22 cellular contexts compared by ENCODE assay signal in the genomic region with DNA sequence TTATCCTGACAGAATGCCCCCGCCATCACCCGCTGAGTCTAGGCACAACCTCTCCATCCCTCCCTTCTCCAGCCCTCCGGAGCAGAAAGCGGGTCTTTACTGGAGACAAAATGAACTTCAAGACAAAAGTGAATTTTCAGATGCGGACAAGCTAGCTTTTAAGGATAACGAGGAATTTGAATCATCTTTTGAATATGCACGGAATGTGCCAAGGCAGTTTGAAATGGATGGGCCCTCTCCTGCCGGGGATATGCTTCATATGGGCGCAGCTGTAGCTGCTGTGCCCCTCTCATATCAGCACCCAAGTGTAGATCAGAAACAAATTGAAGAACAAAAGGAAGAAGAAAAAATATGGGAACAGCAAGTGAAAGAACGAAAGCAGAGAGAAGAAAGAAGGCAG.
"Had no signal": no experiment of that assay in that cellular context is flagged by ENCODE, and none has a peak within 500 bp of the region (broad histone marks: within the 10 kb centered on the region; RNA-seq: fewer than 3 reads in every experiment).

No MANE protein-coding gene starts in this region.

- FAIRE-seq: frontal cortex, islet of Langerhans, urothelium cell line had no signal

- H3K4me1 ChIP-seq: psoas muscle, right lobe of liver had no signal

- ATAC-seq: heart right ventricle; psoas muscle; right lobe of liver; stimulated activated naive B cell treated with anti-CD40 and anti-IgM and Interleukin-4, amounts not matched to agents 10 μg/mL and 1 μg/mL and 100 μg/mL, for 72 hours had no signal

- H3K4me3 Mint-ChIP-seq: endodermal cell; naive B cell; nephron; stimulated activated naive B cell treated with anti-CD40 and anti-IgM and Interleukin-4, amounts not matched to agents 10 μg/mL and 1 μg/mL and 100 μg/mL, for 72 hours; type B pancreatic cell had no signal

- DNase-seq: effector CD4-positive, alpha-beta T cell; endodermal cell; heart right ventricle; hypothalamus; kidney glomerular epithelial cell; mammary epithelial cell; midbrain; naive B cell; psoas muscle; retina; right lobe of liver; spleen; stimulated activated CD4-positive, alpha-beta T cell treated with anti-CD3 and anti-CD28 coated beads, Interleukin-15, amount 100 ng/mL, for 24 hours; stimulated activated CD4-positive, alpha-beta T cell treated with anti-CD3 and anti-CD28 coated beads, Interleukin-1b, Interleukin-23, amount 100 ng/mL, for 48 hours; stimulated activated CD4-positive, alpha-beta T cell treated with anti-CD3 and anti-CD28 coated beads, Interleukin-4, amount 100 ng/mL, for 4 hours; stimulated activated naive B cell treated with anti-CD40 and anti-IgM and Interleukin-4, amounts not matched to agents 10 μg/mL and 1 μg/mL and 100 μg/mL, for 72 hours had no signal

- H3K4me1 Mint-ChIP-seq: endodermal cell, nephron had no signal

- H3K27ac ChIP-seq: coronary artery, heart right ventricle, psoas muscle, right lobe of liver, spleen had no signal

- H3K27ac Mint-ChIP-seq: endodermal cell; naive B cell; nephron; stimulated activated naive B cell treated with anti-CD40 and anti-IgM and Interleukin-4, amounts not matched to agents 10 μg/mL and 1 μg/mL and 100 μg/mL, for 72 hours; type B pancreatic cell had no signal

- H3K27me3 ChIP-seq: heart right ventricle, right lobe of liver, spleen had no signal

- H3K27me3 Mint-ChIP-seq: naive B cell; stimulated activated naive B cell treated with anti-CD40 and anti-IgM and Interleukin-4, amounts not matched to agents 10 μg/mL and 1 μg/mL and 100 μg/mL, for 72 hours; type B pancreatic cell had no signal

- H3K9me3 Mint-ChIP-seq: endodermal cell; naive B cell; nephron; stimulated activated naive B cell treated with anti-CD40 and anti-IgM and Interleukin-4, amounts not matched to agents 10 μg/mL and 1 μg/mL and 100 μg/mL, for 72 hours; type B pancreatic cell had no signal

- H3K9me3 ChIP-seq: heart right ventricle, psoas muscle, right lobe of liver, spleen had no signal

- H3K4me3 ChIP-seq: coronary artery, heart right ventricle, psoas muscle, right lobe of liver, spleen had no signal
